1 cellular context compared by ENCODE assay signal in genomic region chr17:75610103-75610984, GRCh38.
TF ChIP-seq lines count a peak whose summit lies in the region.

No MANE protein-coding gene starts in this region.

TF ChIP-seq in HepG2, 621 proteins besides CTCF, POLR2A, EP300 and RAD21 (continued from another document and continues in another):
- TF ChIP-seq ZNF414 (CRISPR knock-in tag; IDR thresholded peaks at IDR 0.05): no peak
- TF ChIP-seq ZNF557 (CRISPR knock-in tag; IDR thresholded peaks at IDR 0.05): 0 out of 2 replicates have a peak, but pooled peaks have one; percentile 30
- TF ChIP-seq DBP (CRISPR knock-in tag; IDR thresholded peaks at IDR 0.05; ENCODE audit: not compliant biosample characterization): no peak
- TF ChIP-seq PRDM10 (CRISPR knock-in tag; IDR thresholded peaks at IDR 0.05; ENCODE audit: low read depth): peak; percentile 36; the same call in 1 of the 2 replicates
- TF ChIP-seq POLR2AphosphoS2 (IDR thresholded peaks at IDR 0.05; ENCODE audit: low read depth, low read length): no peak
- TF ChIP-seq SP4 (CRISPR knock-in tag; IDR thresholded peaks at IDR 0.05): no peak
- 0 out of 2 replicates have a peak, but pooled peaks have one; percentile 68 for TF ChIP-seq JUN (CRISPR knock-in tag; IDR thresholded peaks at IDR 0.05)
- no peak for TF ChIP-seq PHF5A (CRISPR knock-in tag; IDR thresholded peaks at IDR 0.05; ENCODE audit: low read depth, unreplicated experiment)
- no peak for TF ChIP-seq ZNF256 (CRISPR knock-in tag; conservative IDR thresholded peaks at IDR 0.05)
- TF ChIP-seq ATF6 (CRISPR knock-in tag; conservative IDR thresholded peaks at IDR 0.05): no peak
- no peak for TF ChIP-seq ZNF556 (CRISPR knock-in tag; IDR thresholded peaks at IDR 0.05; ENCODE audit: borderline replicate concordance)
- peak; percentile 63; the same call in 1 of the 2 replicates for TF ChIP-seq ZNF770 (CRISPR knock-in tag; IDR thresholded peaks at IDR 0.05)
- TF ChIP-seq TEAD2 (CRISPR knock-in tag; IDR thresholded peaks at IDR 0.05): no peak
- TF ChIP-seq TAF1 (CRISPR knock-in tag; IDR thresholded peaks at IDR 0.05): peak; percentile 22; the same call in 1 of the 2 replicates
- TF ChIP-seq ZNF687 (CRISPR knock-in tag; IDR thresholded peaks at IDR 0.05): peak; percentile 74
- TF ChIP-seq ZNF546 (CRISPR knock-in tag; conservative IDR thresholded peaks at IDR 0.05): no peak
- TF ChIP-seq ZNF773 (CRISPR knock-in tag; IDR thresholded peaks at IDR 0.05; ENCODE audit: borderline replicate concordance): peak; percentile 20; the same call in 1 of the 2 replicates
- peak; percentile 70 for TF ChIP-seq PPARG (CRISPR knock-in tag; conservative IDR thresholded peaks at IDR 0.05)
- TF ChIP-seq MAX (IDR thresholded peaks at IDR 0.05): peak; percentile 39; the same call in 1 of the 2 replicates
- peak; percentile 57 for TF ChIP-seq MYC (CRISPR knock-in tag; IDR thresholded peaks at IDR 0.05; ENCODE audit: borderline replicate concordance)
- TF ChIP-seq GATAD1 (CRISPR knock-in tag; IDR thresholded peaks at IDR 0.05): no peak
- TF ChIP-seq ZNF354B (CRISPR knock-in tag; IDR thresholded peaks at IDR 0.05): no peak
- 0 out of 2 replicates have a peak, but pooled peaks have one; percentile 36 for TF ChIP-seq ZNF280D (CRISPR knock-in tag; IDR thresholded peaks at IDR 0.05)
- TF ChIP-seq RXRA (CRISPR knock-in tag; IDR thresholded peaks at IDR 0.05): peak; percentile 82
- TF ChIP-seq BRD4 (CRISPR knock-in tag; IDR thresholded peaks at IDR 0.05): peak; percentile 69; the same call in 1 of the 2 replicates
- no peak for TF ChIP-seq POLR2G (IDR thresholded peaks at IDR 0.05; ENCODE audit: low read depth, low read length)
- TF ChIP-seq PREB (CRISPR knock-in tag; IDR thresholded peaks at IDR 0.05): no peak
- 0 out of 2 replicates have a peak, but pooled peaks have one; percentile 28 for TF ChIP-seq THAP11 (CRISPR knock-in tag; IDR thresholded peaks at IDR 0.05)
- TF ChIP-seq ZNF33B (CRISPR knock-in tag; IDR thresholded peaks at IDR 0.05): 0 out of 2 replicates have a peak, but pooled peaks have one; percentile 35
- TF ChIP-seq ARNT2 (CRISPR knock-in tag; IDR thresholded peaks at IDR 0.05; ENCODE audit: low read depth): 0 out of 2 replicates have a peak, but pooled peaks have one; percentile 20
- no peak for TF ChIP-seq AKNA (CRISPR knock-in tag; IDR thresholded peaks at IDR 0.05; ENCODE audit: borderline replicate concordance)
